2 cellular contexts compared by ENCODE assay signal in the genomic region with DNA sequence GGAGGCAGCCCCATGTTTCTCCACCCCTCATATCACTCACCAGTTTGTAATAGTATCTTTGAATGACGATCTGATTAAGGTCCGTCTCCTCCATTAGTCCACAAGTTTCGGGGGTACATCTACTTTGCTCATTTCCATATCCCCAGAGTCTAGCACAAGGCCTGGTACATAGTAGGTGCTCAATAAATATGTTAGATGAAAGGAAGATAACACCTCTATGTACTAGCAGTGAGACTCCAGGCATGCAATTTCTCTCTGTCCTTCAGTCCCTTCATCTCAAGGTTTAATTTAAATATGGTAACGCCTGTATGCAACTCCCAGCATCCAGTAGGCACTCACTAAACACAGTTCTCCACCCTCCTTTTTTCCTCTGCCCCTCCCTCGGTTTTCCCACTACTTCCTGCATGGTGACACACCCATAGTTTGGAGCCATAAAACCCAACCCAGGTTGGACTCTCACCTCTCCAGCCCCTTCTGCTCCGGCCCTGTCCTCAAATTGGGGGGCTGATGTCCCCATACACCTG.
TF ChIP-seq lines count a peak whose summit lies in the region.

No MANE protein-coding gene starts in this region.

TF ChIP-seq in HEK293, 187 proteins besides CTCF, POLR2A, EP300 and RAD21:
- no peak for TF ChIP-seq ZNF266 (tag by site-specific recombination; IDR thresholded peaks at IDR 0.05; ENCODE audit: low read depth)
- TF ChIP-seq ZNF664 (tag by site-specific recombination; IDR thresholded peaks at IDR 0.05) = peak; percentile 83

TF ChIP-seq in K562, 482 proteins besides CTCF, POLR2A, EP300 and RAD21:
- TF ChIP-seq ZKSCAN8 (CRISPR knock-in tag; IDR thresholded peaks at IDR 0.05) (peak; percentile 62; the same call in 1 of the 2 replicates), ETV5 (CRISPR knock-in tag; IDR thresholded peaks at IDR 0.05; ENCODE audit: low read depth) (no peak), BCOR (IDR thresholded peaks at IDR 0.05) (peak; percentile 26; the same call in 1 of the 2 replicates), RBM25 (IDR thresholded peaks at IDR 0.05; ENCODE audit: low read depth, low read length, severe bottlenecking) (peak; percentile 21)
